In the genomic region with DNA sequence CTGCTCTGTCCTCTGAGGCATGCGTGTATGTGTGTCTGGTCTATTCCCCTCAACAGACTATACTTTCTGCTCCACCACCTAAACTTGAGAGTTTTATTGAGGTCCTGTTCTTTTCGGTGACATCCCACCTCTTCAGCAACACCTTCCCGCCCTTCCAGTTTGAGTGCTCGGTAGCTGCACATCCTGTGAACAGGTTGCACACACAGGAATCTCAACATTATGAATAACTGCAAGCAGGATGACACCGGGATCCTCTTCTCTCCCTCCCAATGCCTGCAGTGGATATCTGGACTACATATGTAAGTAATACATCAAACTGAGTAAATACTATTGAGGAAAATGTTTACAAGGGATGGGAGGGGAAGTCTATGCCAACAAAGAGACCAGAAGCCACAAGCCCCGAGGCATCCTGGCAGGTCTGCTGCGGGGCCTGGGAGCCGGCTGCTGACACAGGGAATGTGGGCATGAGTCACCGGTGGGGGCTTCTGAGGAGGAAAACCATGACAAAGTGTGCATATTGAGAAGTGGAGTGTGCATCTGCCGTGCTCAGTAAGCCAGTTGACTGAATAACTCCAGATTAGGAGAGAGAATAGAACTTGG, we compare ENCODE assay signal across 1 cellular context.
TF ChIP-seq lines count a peak whose summit lies in the region.

No MANE protein-coding gene starts in this region.

TF ChIP-seq in HEK293, 187 proteins besides CTCF, POLR2A, EP300 and RAD21 (continued from another document):
- TF ChIP-seq ZNF280D (tag by site-specific recombination; IDR thresholded peaks at IDR 0.05) (no peak), ZNF521 (tag by site-specific recombination; IDR thresholded peaks at IDR 0.05) (no peak), ZBTB8A (tag by site-specific recombination; IDR thresholded peaks at IDR 0.05) (no peak), ZNF48 (tag by site-specific recombination; IDR thresholded peaks at IDR 0.05) (no peak), ZBTB26 (tag by site-specific recombination; optimal IDR thresholded peaks at IDR 0.05) (no peak), ZSCAN30 (tag by site-specific recombination; IDR thresholded peaks at IDR 0.05) (no peak), TRIM28 (IDR thresholded peaks at IDR 0.05; ENCODE audit: borderline replicate concordance, low read length) (no peak), ZNF174 (tag by site-specific recombination; IDR thresholded peaks at IDR 0.05) (no peak), ZNF341 (tag by site-specific recombination; IDR thresholded peaks at IDR 0.05; ENCODE audit: low read depth) (no peak), ZNF518A (tag by site-specific recombination; conservative IDR thresholded peaks at IDR 0.05; ENCODE audit: low read depth) (0 out of 2 replicates have a peak, but pooled peaks have one; percentile 14), ZNF274 (IDR thresholded peaks at IDR 0.05; ENCODE audit: low read length) (no peak), ZNF274 (tag by site-specific recombination; IDR thresholded peaks at IDR 0.05; ENCODE audit: borderline replicate concordance) (no peak), SCRT1 (tag by site-specific recombination; IDR thresholded peaks at IDR 0.05; ENCODE audit: borderline replicate concordance) (no peak), ZNF658 (tag by site-specific recombination; IDR thresholded peaks at IDR 0.05) (no peak), PRDM1 (tag by site-specific recombination; IDR thresholded peaks at IDR 0.05) (no peak), SCRT2 (tag by site-specific recombination; IDR thresholded peaks at IDR 0.05) (no peak; the same call in 1 of the 2 replicates), ZNF324 (tag by site-specific recombination; IDR thresholded peaks at IDR 0.05) (no peak), ZNF530 (tag by site-specific recombination; IDR thresholded peaks at IDR 0.05; ENCODE audit: low read depth) (no peak), BCL6B (tag by site-specific recombination; IDR thresholded peaks at IDR 0.05) (no peak)
- TF ChIP-seq, protein P1, sequence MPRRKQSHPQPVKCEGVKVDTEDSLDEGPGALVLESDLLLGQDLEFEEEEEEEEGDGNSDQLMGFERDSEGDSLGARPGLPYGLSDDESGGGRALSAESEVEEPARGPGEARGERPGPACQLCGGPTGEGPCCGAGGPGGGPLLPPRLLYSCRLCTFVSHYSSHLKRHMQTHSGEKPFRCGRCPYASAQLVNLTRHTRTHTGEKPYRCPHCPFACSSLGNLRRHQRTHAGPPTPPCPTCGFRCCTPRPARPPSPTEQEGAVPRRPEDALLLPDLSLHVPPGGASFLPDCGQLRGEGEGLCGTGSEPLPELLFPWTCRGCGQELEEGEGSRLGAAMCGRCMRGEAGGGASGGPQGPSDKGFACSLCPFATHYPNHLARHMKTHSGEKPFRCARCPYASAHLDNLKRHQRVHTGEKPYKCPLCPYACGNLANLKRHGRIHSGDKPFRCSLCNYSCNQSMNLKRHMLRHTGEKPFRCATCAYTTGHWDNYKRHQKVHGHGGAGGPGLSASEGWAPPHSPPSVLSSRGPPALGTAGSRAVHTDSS (tag by site-specific recombination; IDR thresholded peaks at IDR 0.05) = no peak
